ENCODE assay signal across 1 cellular context in genomic region chr15:78321786-78322185, GRCh38.
TF ChIP-seq lines count a peak whose summit lies in the region.

No MANE protein-coding gene starts in this region.

TF ChIP-seq in neural cell, 6 proteins besides CTCF, POLR2A, EP300 and RAD21 (continued from another document):
- TF ChIP-seq, protein P1, sequence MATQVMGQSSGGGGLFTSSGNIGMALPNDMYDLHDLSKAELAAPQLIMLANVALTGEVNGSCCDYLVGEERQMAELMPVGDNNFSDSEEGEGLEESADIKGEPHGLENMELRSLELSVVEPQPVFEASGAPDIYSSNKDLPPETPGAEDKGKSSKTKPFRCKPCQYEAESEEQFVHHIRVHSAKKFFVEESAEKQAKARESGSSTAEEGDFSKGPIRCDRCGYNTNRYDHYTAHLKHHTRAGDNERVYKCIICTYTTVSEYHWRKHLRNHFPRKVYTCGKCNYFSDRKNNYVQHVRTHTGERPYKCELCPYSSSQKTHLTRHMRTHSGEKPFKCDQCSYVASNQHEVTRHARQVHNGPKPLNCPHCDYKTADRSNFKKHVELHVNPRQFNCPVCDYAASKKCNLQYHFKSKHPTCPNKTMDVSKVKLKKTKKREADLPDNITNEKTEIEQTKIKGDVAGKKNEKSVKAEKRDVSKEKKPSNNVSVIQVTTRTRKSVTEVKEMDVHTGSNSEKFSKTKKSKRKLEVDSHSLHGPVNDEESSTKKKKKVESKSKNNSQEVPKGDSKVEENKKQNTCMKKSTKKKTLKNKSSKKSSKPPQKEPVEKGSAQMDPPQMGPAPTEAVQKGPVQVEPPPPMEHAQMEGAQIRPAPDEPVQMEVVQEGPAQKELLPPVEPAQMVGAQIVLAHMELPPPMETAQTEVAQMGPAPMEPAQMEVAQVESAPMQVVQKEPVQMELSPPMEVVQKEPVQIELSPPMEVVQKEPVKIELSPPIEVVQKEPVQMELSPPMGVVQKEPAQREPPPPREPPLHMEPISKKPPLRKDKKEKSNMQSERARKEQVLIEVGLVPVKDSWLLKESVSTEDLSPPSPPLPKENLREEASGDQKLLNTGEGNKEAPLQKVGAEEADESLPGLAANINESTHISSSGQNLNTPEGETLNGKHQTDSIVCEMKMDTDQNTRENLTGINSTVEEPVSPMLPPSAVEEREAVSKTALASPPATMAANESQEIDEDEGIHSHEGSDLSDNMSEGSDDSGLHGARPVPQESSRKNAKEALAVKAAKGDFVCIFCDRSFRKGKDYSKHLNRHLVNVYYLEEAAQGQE (IDR thresholded peaks at IDR 0.05; ENCODE audit: borderline replicate concordance) = no peak
- TF ChIP-seq SMC3 (conservative IDR thresholded peaks at IDR 0.05; ENCODE audit: poor library complexity) (no peak), POLR2AphosphoS5 (IDR thresholded peaks at IDR 0.05) (no peak), EZH2 (IDR thresholded peaks at IDR 0.05; ENCODE audit: borderline replicate concordance, insufficient read depth, low read length, poor library complexity, severe bottlenecking) (no peak)
TF ChIP-seq in neural cell: peak in this region for 0.
